9 cellular contexts compared by ENCODE assay signal in the genomic region with DNA sequence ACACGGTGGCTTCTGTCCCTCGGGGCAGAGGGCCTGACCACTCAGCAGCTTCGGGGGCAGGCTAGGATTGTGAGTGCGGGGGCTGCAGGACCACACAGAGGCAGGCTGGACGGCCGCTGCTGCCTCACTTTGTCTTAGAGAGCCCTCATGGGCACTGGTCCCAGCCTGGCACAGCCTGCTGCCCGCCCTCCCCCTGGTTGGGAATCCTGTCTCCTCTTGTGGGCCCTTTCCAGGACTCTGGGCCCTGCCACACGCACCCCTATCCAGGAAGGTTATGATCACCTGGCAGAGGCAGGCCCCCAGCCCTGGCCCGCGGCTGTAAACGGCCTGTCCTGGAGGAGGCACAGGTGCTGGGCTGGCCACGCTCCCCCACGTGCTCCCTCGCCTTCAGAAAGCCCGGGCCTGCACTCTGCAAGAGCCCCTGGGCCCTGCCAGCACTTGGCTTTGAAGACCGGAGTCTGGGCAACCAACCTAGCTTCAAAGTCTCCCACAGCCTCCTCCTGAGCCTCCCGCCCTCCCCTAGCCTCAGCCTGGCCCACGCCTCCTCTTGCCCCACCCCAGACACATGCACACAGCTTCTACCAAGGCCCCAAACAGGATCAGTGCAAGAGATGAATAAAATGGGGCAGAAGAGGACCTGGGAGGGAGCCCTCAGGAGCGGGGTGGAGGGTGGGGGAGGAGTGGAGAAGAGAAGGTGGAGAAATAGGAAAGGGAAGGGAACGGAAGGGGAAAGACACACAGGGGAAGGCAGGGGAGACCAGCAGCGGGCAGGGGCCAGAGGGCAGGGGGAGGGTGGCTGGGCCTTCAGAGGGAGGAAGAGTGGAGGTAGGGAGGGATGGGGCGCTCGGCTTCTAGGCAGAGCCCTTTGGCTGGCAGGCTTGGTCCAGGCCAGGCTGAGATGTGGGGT. TPM values are rescaled to one million over a fixed set of nuclear protein-coding genes. Genes with fewer than 3 reads are reported as not detected.
"Had no signal": no experiment of that assay in that cellular context is flagged by ENCODE, and none has a peak within 500 bp of the region (broad histone marks: within the 10 kb centered on the region; RNA-seq: fewer than 3 reads in every experiment).

No MANE protein-coding gene starts in this region.

- DNase-seq: activated CD4-positive, alpha-beta T cell treated with anti-CD3 and anti-CD28 coated beads, Interleukin-2, amount 10 ng/mL, durations not matched to agents 7 days and 5 days; activated CD4-positive, CD25-positive, alpha-beta regulatory T cell; naive B cell; spleen; stimulated activated CD4-positive, alpha-beta T cell treated with anti-CD3 and anti-CD28 coated beads, Interleukin-1b, Interleukin-23, amount 100 ng/mL, for 48 hours; stimulated activated naive CD4-positive, alpha-beta T cell treated with Interleukin-2 at 50 U/mL for 16 hours; T-helper 2 cell had no signal

- ATAC-seq: sciatic nerve had no signal

RNA-seq across cellular contexts. Expression of gene SYT7, which starts 31.0 kb away (rescaled TPM):
- total RNA-seq: activated CD4-positive, alpha-beta T cell treated with anti-CD3 and anti-CD28 coated beads, Interleukin-2, amount 10 ng/mL, durations not matched to agents 7 days and 5 days had no signal

RNA-seq across cellular contexts. Expression of gene LRRC10B, which starts 41.4 kb away (rescaled TPM):
- total RNA-seq: activated CD4-positive, alpha-beta T cell treated with anti-CD3 and anti-CD28 coated beads, Interleukin-2, amount 10 ng/mL, durations not matched to agents 7 days and 5 days; fibroblast of villous mesenchyme had no signal
